ENCODE assay signal across 1 cellular context in the genomic region with DNA sequence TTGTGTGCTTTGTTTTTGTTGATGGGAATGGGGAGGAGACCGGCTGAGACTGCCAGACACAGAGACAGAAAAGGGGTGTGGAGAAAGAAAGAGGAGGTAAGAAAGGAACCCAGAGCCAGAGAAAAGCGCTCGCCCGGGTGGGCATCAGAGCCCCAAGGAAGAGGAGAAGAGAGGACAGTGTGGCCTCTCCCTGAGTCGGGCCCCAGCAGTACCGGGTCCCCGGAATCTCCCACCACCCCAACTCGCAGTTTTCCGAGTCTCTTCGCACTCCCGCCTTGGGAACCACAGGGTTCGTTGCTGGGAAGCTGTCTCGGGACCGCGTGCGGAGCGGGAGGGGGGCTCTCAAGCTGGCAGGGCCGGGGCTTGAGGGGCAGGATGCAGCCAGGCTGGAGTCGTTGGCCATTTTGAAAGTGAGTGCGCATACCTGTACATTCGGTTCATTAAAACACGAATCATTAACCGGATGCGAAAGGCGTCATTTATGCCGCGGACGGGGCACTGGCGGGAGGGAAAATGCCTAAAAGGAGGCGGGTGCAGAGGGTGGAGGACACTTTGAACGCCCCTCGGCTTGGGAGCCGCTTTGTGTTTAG.
A peak's percentile ranks its signal among the peaks of the same experiment; 100 is the strongest.
TF ChIP-seq lines count a peak whose summit lies in the region.

No MANE protein-coding gene starts in this region.

TF ChIP-seq in endothelial cell of umbilical vein, 7 proteins besides CTCF, POLR2A, EP300 and RAD21:
- TF ChIP-seq FOS (IDR thresholded peaks at IDR 0.05; ENCODE audit: borderline replicate concordance, insufficient read depth, low read length) (no peak), EZH2 (IDR thresholded peaks at IDR 0.05; ENCODE audit: borderline replicate concordance, low read depth, low read length, severe bottlenecking) (peak; percentile 96), MYC (IDR thresholded peaks at IDR 0.05; ENCODE audit: low read depth, low read length) (no peak), JUN (IDR thresholded peaks at IDR 0.05; ENCODE audit: borderline replicate concordance, insufficient read depth, insufficient read length, low read depth) (no peak), POLR2AphosphoS5 (IDR thresholded peaks at IDR 0.05; ENCODE audit: insufficient read depth, low read depth, low read length) (no peak), GATA2 (IDR thresholded peaks at IDR 0.05; ENCODE audit: insufficient read depth, insufficient read length, low read depth, low read length) (no peak)
